8 cellular contexts compared by ENCODE assay signal in the genomic region with DNA sequence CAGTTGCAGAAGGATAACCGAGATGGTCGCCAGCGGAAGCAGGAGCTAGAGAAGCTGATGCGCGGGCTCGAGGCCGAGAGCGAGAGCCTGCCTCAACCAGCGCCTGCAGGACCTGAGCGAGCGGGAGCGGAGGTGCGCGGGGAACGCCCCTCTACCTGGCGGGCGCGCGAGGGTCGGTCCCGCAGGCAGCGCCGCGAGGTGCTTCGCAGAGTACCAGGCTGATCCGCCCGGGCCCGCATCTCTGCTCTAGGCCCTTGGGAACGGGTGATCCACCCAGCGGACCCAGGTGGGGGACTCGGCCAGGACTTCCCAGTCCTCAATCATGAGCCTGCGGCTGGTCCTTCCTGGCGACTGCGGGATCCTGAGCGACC.
DNase-seq lines count a peak whose midpoint lies in the region; ATAC-seq and TF ChIP-seq lines count a peak whose summit lies in the region.
"Not testable (repeated sequence)": the region's sequence is repeated elsewhere in the genome, so short reads cannot be mapped to it uniquely, and the experiment has no call there.

No MANE protein-coding gene starts in this region.

- H3K27ac Mint-ChIP-seq in T-cell: peak overlapping the region; percentile 98 to 100
- not testable (repeated sequence) for H3K27ac Mint-ChIP-seq in nephron

- H3K9me3 Mint-ChIP-seq in T-cell, nephron: not testable (repeated sequence)

- H3K4me3 ChIP-seq in GM12875 (ENCODE audit: low read depth, low read length) (peak overlapping the region; percentile 60), astrocyte of the cerebellum (ENCODE audit: low read depth, low read length) (peak overlapping the region; percentile 48), cardiac muscle cell (peak overlapping the region; percentile 64), thoracic aorta (peak overlapping the region; percentile 79)

- in situ Hi-C loops in astrocyte of the cerebellum (cut with HindIII; ENCODE audit: low sequenced_read_pairs): not testable (repeated sequence)

- not testable (repeated sequence) for H3K9me3 ChIP-seq in cardiac muscle cell (ENCODE audit: low read depth); thoracic aorta

- CTCF ChIA-PET in T-cell (lab: Charles Lee): not testable (repeated sequence)

- POLR2A ChIA-PET in T-cell (lab: Charles Lee): not testable (repeated sequence)

- H3K4me1 ChIP-seq in cardiac muscle cell (ENCODE audit: low read depth); thoracic aorta (ENCODE audit: control insufficient read depth in 1 of 2, low read depth in 2 of 2): not testable (repeated sequence)

- peak in 14 of 34 experiments; percentile 10 to 50 (median 23) for DNase-seq in T-cell
- not testable (repeated sequence) for DNase-seq in astrocyte of the cerebellum (ENCODE audit: low read depth); cardiac muscle cell (ENCODE audit: low read depth in 1 of 2, low spot score in 1 of 2); thoracic aorta (ENCODE audit: low spot score)

- TF ChIP-seq CTCF in GM12875 (IDR thresholded peaks at IDR 0.05; ENCODE audit: borderline replicate concordance, insufficient read depth, low read depth, low read length); astrocyte of the cerebellum (IDR thresholded peaks at IDR 0.05; ENCODE audit: low read depth, low read length, missing control alignments); cardiac muscle cell (IDR thresholded peaks at IDR 0.05; ENCODE audit: low read depth, low read length); nephron (IDR thresholded peaks at IDR 0.05; ENCODE audit: unreplicated experiment in 3 of 3); thoracic aorta (IDR thresholded peaks at IDR 0.05): not testable (repeated sequence)

- H3K27me3 ChIP-seq in cardiac muscle cell: peaks cover 22% of the 10 kb centered on the region
- H3K27me3 ChIP-seq in thoracic aorta (replicated peaks; ENCODE audit: insufficient read depth): not testable (repeated sequence)

- H3K4me1 Mint-ChIP-seq in T-cell: peaks cover 15 to 23% (median 15%) of the 10 kb centered on the region in 3 donors
- not testable (repeated sequence) for H3K4me1 Mint-ChIP-seq in nephron

- ATAC-seq in GM21786 (IDR thresholded peaks at IDR 0.05; ENCODE audit: unreplicated experiment): peak; percentile 1
- peak; percentile 18 for ATAC-seq in HG03280 (IDR thresholded peaks at IDR 0.05; ENCODE audit: unreplicated experiment)
- peak; percentile 10 to 24 (median 13) for ATAC-seq in T-cell (replicated peaks in 1 of 4)
- not testable (repeated sequence) for ATAC-seq in thoracic aorta (ENCODE audit: insufficient number of reproducible peaks, low FRiP score, low read depth)

- H3K4me3 Mint-ChIP-seq in T-cell (peak overlapping the region; percentile 90 to 95 (median 92)), nephron (peak overlapping the region; percentile 92 to 95 (median 94))

- not testable (repeated sequence) for H3K36me3 ChIP-seq in cardiac muscle cell, thoracic aorta

- H3K36me3 Mint-ChIP-seq in T-cell; nephron (ENCODE audit: low read depth): not testable (repeated sequence)

- not testable (repeated sequence) for H3K27me3 Mint-ChIP-seq in T-cell
- peaks cover 48% of the 10 kb centered on the region for H3K27me3 Mint-ChIP-seq in nephron (ENCODE audit: low read depth)

- not testable (repeated sequence) for H3K27ac ChIP-seq in cardiac muscle cell
- peak overlapping the region in 1 of 2 donors; percentile 57 for H3K27ac ChIP-seq in thoracic aorta
